In genomic region chr3:138588445-138588844, GRCh38 we compare ENCODE assay signal across 29 cellular contexts.
"Had no signal": no experiment of that assay in that cellular context is flagged by ENCODE, and none has a peak within 500 bp of the region (broad histone marks: within the 10 kb centered on the region; RNA-seq: fewer than 3 reads in every experiment).

No MANE protein-coding gene starts in this region.

- H3K27ac ChIP-seq: adrenal gland, body of pancreas, breast epithelium, SJCRH30, SK-N-MC, WERI-Rb-1 had no signal

- H3K36me3 ChIP-seq: adrenal gland, breast epithelium, MG63, WERI-Rb-1 had no signal

- H3K27ac Mint-ChIP-seq: activated CD4-positive, alpha-beta memory T cell treated with anti-CD3 and anti-CD28 coated beads, Interleukin-2, amount 10 ng/mL, durations not matched to agents 7 days and 5 days; activated CD8-positive, alpha-beta memory T cell treated with anti-CD3 and anti-CD28 coated beads, Interleukin-2, amount 10 ng/mL, durations not matched to agents 7 days and 5 days; activated naive CD4-positive, alpha-beta T cell treated with anti-CD3 and anti-CD28 coated beads for 36 hours; activated naive CD4-positive, alpha-beta T cell treated with anti-CD3 and anti-CD28 coated beads, Interleukin-2, amount 50 U/mL, for 72 hours had no signal

- H3K4me3 ChIP-seq: adrenal gland, body of pancreas, breast epithelium, MG63, SJCRH30, SK-N-MC had no signal

- ATAC-seq: activated CD8-positive, alpha-beta memory T cell treated with anti-CD3 and anti-CD28 coated beads, Interleukin-2, amount 10 ng/mL, durations not matched to agents 7 days and 5 days; activated naive CD4-positive, alpha-beta T cell treated with anti-CD3 and anti-CD28 coated beads, Interleukin-2, amount 50 U/mL, for 72 hours; body of pancreas; Panc1 had no signal

- H3K9me3 Mint-ChIP-seq: activated CD4-positive, alpha-beta memory T cell treated with anti-CD3 and anti-CD28 coated beads, Interleukin-2, amount 10 ng/mL, durations not matched to agents 7 days and 5 days; activated naive CD4-positive, alpha-beta T cell treated with anti-CD3 and anti-CD28 coated beads for 36 hours had no signal

- H3K4me3 Mint-ChIP-seq: activated CD4-positive, alpha-beta memory T cell treated with anti-CD3 and anti-CD28 coated beads, Interleukin-2, amount 10 ng/mL, durations not matched to agents 7 days and 5 days; activated CD8-positive, alpha-beta memory T cell treated with anti-CD3 and anti-CD28 coated beads, Interleukin-2, amount 10 ng/mL, durations not matched to agents 7 days and 5 days; activated naive CD4-positive, alpha-beta T cell treated with anti-CD3 and anti-CD28 coated beads for 36 hours had no signal

- H3K27me3 Mint-ChIP-seq: activated CD4-positive, alpha-beta memory T cell treated with anti-CD3 and anti-CD28 coated beads, Interleukin-2, amount 10 ng/mL, durations not matched to agents 7 days and 5 days; activated CD8-positive, alpha-beta memory T cell treated with anti-CD3 and anti-CD28 coated beads, Interleukin-2, amount 10 ng/mL, durations not matched to agents 7 days and 5 days had no signal

- H3K27me3 ChIP-seq: adrenal gland, body of pancreas, breast epithelium, MG63, SJCRH30 had no signal

- H3K9me3 ChIP-seq: adrenal gland, body of pancreas, breast epithelium, MG63, SJCRH30 had no signal

- DNase-seq: activated CD4-positive, alpha-beta memory T cell treated with anti-CD3 and anti-CD28 coated beads, Interleukin-2, amount 10 ng/mL, durations not matched to agents 7 days and 5 days; activated CD4-positive, alpha-beta T cell treated with anti-CD3 and anti-CD28 coated beads for 1 hour; activated CD4-positive, alpha-beta T cell treated with anti-CD3 and anti-CD28 coated beads for 48 hours; activated CD4-positive, CD25-positive, alpha-beta regulatory T cell; activated CD8-positive, alpha-beta memory T cell treated with anti-CD3 and anti-CD28 coated beads for 24 hours; activated CD8-positive, alpha-beta memory T cell treated with anti-CD3 and anti-CD28 coated beads, Interleukin-2, amount 10 ng/mL, durations not matched to agents 7 days and 5 days; activated CD8-positive, alpha-beta memory T cell treated with anti-CD3 and anti-CD28 coated beads, Interleukin-2, amount 50 U/mL, for 48 hours; activated gamma-delta T cell treated with Interleukin-2 at 50 U/mL for 16 hours; activated naive CD4-positive, alpha-beta T cell treated with anti-CD3 and anti-CD28 coated beads for 36 hours; adrenal gland; body of pancreas; Karpas-422; MG63; NCI-H1048; NCI-H1105 treated with DMSO at 0.1 percent for 48 hours; NCI-H1436; NCI-H1694; NCI-H1930; NCI-H2081 treated with DMSO at 0.1 percent for 48 hours; NCI-H345; NCI-H524 treated with DMSO at 0.1 percent for 48 hours; SHP77; SJCRH30; T1000; WERI-Rb-1 had no signal
